In genomic region chr7:117950601-117951278, GRCh38 we compare ENCODE assay signal across 21 cellular contexts.
DNase-seq lines count a peak whose midpoint lies in the region; ATAC-seq and TF ChIP-seq lines count a peak whose summit lies in the region.
"Had no signal": no experiment of that assay in that cellular context is flagged by ENCODE, and none has a peak within 500 bp of the region (broad histone marks: within the 10 kb centered on the region; RNA-seq: fewer than 3 reads in every experiment).

No MANE protein-coding gene starts in this region.

- H3K9ac ChIP-seq in Loucy (ENCODE audit: low read depth, low read length, poor library complexity, severe bottlenecking): no peak overlapping the region

- H3K36me3 ChIP-seq in Loucy (ENCODE audit: insufficient read depth, low read length): no peaks in the 10 kb centered on the region
- H3K36me3 ChIP-seq in RWPE2 (ENCODE audit: low read depth): no peaks in the 10 kb centered on the region
- no peaks in the 10 kb centered on the region for H3K36me3 ChIP-seq in H7 (replicated peaks; ENCODE audit: control insufficient read depth, insufficient read depth, low read length)
- H3K36me3 ChIP-seq: heart right ventricle, prostate gland, suprapubic skin had no signal

- H3K27me3 ChIP-seq in Loucy (ENCODE audit: insufficient read depth, low read length, poor library complexity, severe bottlenecking) (no peaks in the 10 kb centered on the region), RWPE2 (ENCODE audit: insufficient read depth, poor library complexity, severe bottlenecking) (no peaks in the 10 kb centered on the region), H7 (ENCODE audit: control insufficient read depth, insufficient read depth, low read length) (no peaks in the 10 kb centered on the region)
- H3K27me3 ChIP-seq: heart right ventricle, suprapubic skin had no signal

- H3K9me3 ChIP-seq in Loucy (ENCODE audit: insufficient read depth, low read depth, low read length) (no peaks in the 10 kb centered on the region), RWPE2 (ENCODE audit: severe bottlenecking) (no peaks in the 10 kb centered on the region)
- H3K9me3 ChIP-seq: prostate gland, suprapubic skin had no signal

- no peaks in the 10 kb centered on the region for H3K79me2 ChIP-seq in Loucy (ENCODE audit: insufficient read depth, low read length)

- TF ChIP-seq CTCF in Loucy (conservative IDR thresholded peaks at IDR 0.05; ENCODE audit: low read length) (no peak), RWPE2 (IDR thresholded peaks at IDR 0.05; ENCODE audit: poor library complexity, severe bottlenecking) (no peak)

- ATAC-seq in RWPE2 (ENCODE audit: low read depth) (peak; percentile 49), esophagus mucosa (peak; percentile 72), sciatic nerve (peak; percentile 40), GM19467 (IDR thresholded peaks at IDR 0.05; ENCODE audit: unreplicated experiment) (no peak)
- ATAC-seq: heart right ventricle, left lobe of liver had no signal

- H3K4me1 ChIP-seq in Loucy (ENCODE audit: insufficient read depth, low read length, poor library complexity, severe bottlenecking) (peaks cover 34% of the 10 kb centered on the region), RWPE2 (ENCODE audit: insufficient read depth, poor library complexity, severe bottlenecking) (peaks cover 49% of the 10 kb centered on the region)
- H3K4me1 ChIP-seq: heart right ventricle, prostate gland had no signal

- H3F3A ChIP-seq in Loucy (ENCODE audit: low read depth): no peaks in the 10 kb centered on the region

- H3K4me3 ChIP-seq in Loucy (ENCODE audit: low read length, poor library complexity, severe bottlenecking) (no peak overlapping the region), RWPE2 (ENCODE audit: severe bottlenecking) (no peak overlapping the region), H7 (ENCODE audit: insufficient read depth, low read depth, low read length) (no peak overlapping the region)
- H3K4me3 ChIP-seq: heart right ventricle, prostate gland, suprapubic skin had no signal

- no peaks in the 10 kb centered on the region for H4K20me1 ChIP-seq in Loucy (ENCODE audit: insufficient read depth, low read length, poor library complexity, severe bottlenecking)

- no peaks in the 10 kb centered on the region for H3K9me2 ChIP-seq in Loucy (replicated peaks; ENCODE audit: low read depth, low read length)

- peak; percentile 67 for DNase-seq in RWPE2 (ENCODE audit: low spot score)
- no peak for DNase-seq in sciatic nerve (ENCODE audit: low spot score)
- no peak for DNase-seq in NCI-H2227 (lab: John Stamatoyannopoulos, UW; ENCODE audit: unreplicated experiment)
- no peak for DNase-seq in H7
- DNase-seq: activated CD4-positive, alpha-beta T cell treated with anti-CD3 and anti-CD28 coated beads, Interleukin-2, amount 50 U/mL, for 48 hours; activated CD4-positive, CD25-positive, alpha-beta regulatory T cell; activated CD8-positive, alpha-beta memory T cell treated with anti-CD3 and anti-CD28 coated beads, Interleukin-2, amount 50 U/mL, for 4 hours; activated naive CD4-positive, alpha-beta T cell treated with anti-CD3 and anti-CD28 coated beads, Interleukin-2, amount 10 ng/mL, durations not matched to agents 7 days and 5 days; effector CD4-positive, alpha-beta T cell; heart right ventricle; mesenchymal stem cell; NCI-H2081 treated with DMSO at 0.1 percent for 48 hours; NCI-H446; SIG-M5; stimulated activated naive CD4-positive, alpha-beta T cell had no signal

- intact Hi-C loops in sciatic nerve (cut with DNase I): no loop called here

- peak overlapping the region; percentile 59 for H3K4me2 ChIP-seq in Loucy (ENCODE audit: low read depth, low read length, poor library complexity, severe bottlenecking)

- peak overlapping the region; percentile 97 for H3K27ac ChIP-seq in RWPE2 (ENCODE audit: poor library complexity, severe bottlenecking)
- H3K27ac ChIP-seq: heart right ventricle, prostate gland, suprapubic skin had no signal

- no peak overlapping the region for H2AFZ ChIP-seq in Loucy (ENCODE audit: low read length)
